In the genomic region with DNA sequence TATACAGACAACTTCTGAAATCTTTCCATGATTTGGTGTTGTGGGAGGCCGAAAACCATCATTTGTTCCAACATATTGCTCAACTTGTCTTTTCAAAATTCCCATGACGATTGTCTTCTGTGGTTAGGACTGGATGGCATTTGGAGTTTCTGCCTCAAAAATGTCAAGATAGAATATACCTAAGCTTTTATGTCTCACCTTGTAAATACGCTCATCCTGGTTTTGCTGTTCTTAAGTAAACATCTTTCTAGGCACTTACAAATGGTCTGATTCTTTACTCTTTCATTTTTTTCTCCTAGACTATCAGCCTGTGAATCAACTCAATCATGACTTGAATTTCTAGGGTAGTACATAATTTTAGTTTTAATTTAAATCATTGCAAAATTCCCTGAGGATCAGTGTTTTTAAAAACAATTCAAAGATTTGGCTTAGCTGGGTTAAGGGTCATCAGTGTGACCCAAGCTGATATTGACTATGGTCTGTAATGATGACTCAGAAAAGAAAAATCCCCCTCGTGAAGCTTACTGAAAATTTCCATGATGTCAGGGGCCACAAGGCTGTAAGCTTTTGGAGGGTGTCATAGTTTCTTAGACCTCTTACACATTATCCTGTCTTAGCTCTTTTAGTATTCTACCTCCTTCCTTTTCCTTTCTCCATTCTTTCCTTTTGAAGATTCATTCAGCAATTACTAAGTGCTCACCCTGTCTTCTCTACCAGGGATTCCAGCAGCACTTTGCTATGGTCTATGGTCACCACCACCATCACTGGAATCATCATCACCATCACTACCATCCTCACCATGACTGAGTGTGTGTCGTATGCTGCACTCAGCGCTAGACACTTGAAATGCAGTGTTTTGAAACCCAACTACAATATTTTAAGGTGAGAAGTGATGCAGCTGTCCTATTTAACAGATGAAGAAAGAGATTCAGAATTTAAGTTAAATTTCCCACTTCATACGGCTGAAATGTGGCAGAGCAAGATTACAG, we compare ENCODE assay signal across 9 cellular contexts.
A peak's percentile ranks its signal among the peaks of the same experiment; 100 is the strongest.
DNase-seq lines count a peak whose midpoint lies in the region; ATAC-seq and TF ChIP-seq lines count a peak whose summit lies in the region.
"Had no signal": no experiment of that assay in that cellular context is flagged by ENCODE, and none has a peak within 500 bp of the region (broad histone marks: within the 10 kb centered on the region; RNA-seq: fewer than 3 reads in every experiment).

No MANE protein-coding gene starts in this region.

- H4K5ac ChIP-seq in mesendoderm (ENCODE audit: low read length), result no peak overlapping the region

- H3K23ac ChIP-seq in mesendoderm (ENCODE audit: low read length), result no peak overlapping the region

- no peak overlapping the region for H3K4me3 ChIP-seq in mesendoderm (ENCODE audit: low read length)

- no peak overlapping the region for H3K56ac ChIP-seq in mesendoderm (ENCODE audit: low read length)

- no peak overlapping the region for H3K4ac ChIP-seq in mesendoderm (ENCODE audit: low read depth, low read length)

- no peaks in the 10 kb centered on the region for H3K36me3 Mint-ChIP-seq in CD14-positive monocyte

- no CpG with 5 or more reads among the region's 7 CpGs for WGBS in mesendoderm (ENCODE audit: extremely low coverage, insufficient coverage, low lambda C conversion rate)

- no peaks in the 10 kb centered on the region for H3K4me1 ChIP-seq in mesendoderm (ENCODE audit: control insufficient read depth, low read depth, low read length)

- H3K18ac ChIP-seq in mesendoderm (ENCODE audit: low read length), result no peak overlapping the region

- H3K27me3 ChIP-seq in mesendoderm (ENCODE audit: insufficient read depth, low read length, poor library complexity), result no peaks in the 10 kb centered on the region

- DNase-seq in amniotic epithelial cell (ENCODE audit: low read depth), result peak; percentile 67
- peak; percentile 65 for DNase-seq in mesendoderm
- no peak for DNase-seq in stimulated activated CD4-positive, alpha-beta T cell treated with anti-CD3 and anti-CD28 coated beads, Interleukin-1b, Interleukin-23, amount 100 ng/mL, for 48 hours
- DNase-seq in CD14-positive monocyte (ENCODE audit: low spot score), result no peak
- no peak for DNase-seq in amygdala (lab: John Stamatoyannopoulos, UW)
- DNase-seq in foreskin melanocyte, result no peak
- DNase-seq: activated gamma-delta T cell treated with Interleukin-2 at 50 U/mL for 16 hours had no signal

- no peak overlapping the region for H3K4me3 Mint-ChIP-seq in CD14-positive monocyte

- peaks cover 0 to 2% (median 0%) of the 10 kb centered on the region in 7 donors for H3K9me3 Mint-ChIP-seq in CD14-positive monocyte

- no peaks in the 10 kb centered on the region for H3K79me1 ChIP-seq in mesendoderm (ENCODE audit: low read length)

- peak; percentile 68 for ATAC-seq in GM18511 (IDR thresholded peaks at IDR 0.05; ENCODE audit: unreplicated experiment)
- ATAC-seq in HG03039 (IDR thresholded peaks at IDR 0.05; ENCODE audit: unreplicated experiment), result peak; percentile 63

- peaks cover 0 to 2% (median 0%) of the 10 kb centered on the region in 3 donors for H3K27me3 Mint-ChIP-seq in CD14-positive monocyte (ENCODE audit: low read depth in 3 of 3)

- H3K79me2 ChIP-seq in mesendoderm (ENCODE audit: control insufficient read depth, insufficient read depth, low read length), result no peaks in the 10 kb centered on the region

- H3K4me2 ChIP-seq in mesendoderm (ENCODE audit: low read length), result no peak overlapping the region

- no peak overlapping the region for H3K9ac ChIP-seq in mesendoderm (ENCODE audit: low read length)

- H3K4me1 Mint-ChIP-seq in CD14-positive monocyte, result no peaks in the 10 kb centered on the region

- intact Hi-C loops in CD14-positive monocyte (cut with micrococcal nuclease), result no loop called here

- no peak overlapping the region for H2BK5ac ChIP-seq in mesendoderm (ENCODE audit: low read length)

- no peak for TF ChIP-seq CTCF in CD14-positive monocyte (IDR thresholded peaks at IDR 0.05)

- H3K27ac Mint-ChIP-seq in CD14-positive monocyte, result no peak overlapping the region

- no peaks in the 10 kb centered on the region for H3K36me3 ChIP-seq in mesendoderm (ENCODE audit: control insufficient read depth, insufficient read depth, low read length)

- H2BK15ac ChIP-seq in mesendoderm (replicated peaks; ENCODE audit: low read depth), result no peak overlapping the region

- H2BK120ac ChIP-seq in mesendoderm (ENCODE audit: low read depth, low read length), result no peak overlapping the region

- no peak overlapping the region for H4K8ac ChIP-seq in mesendoderm (ENCODE audit: low read depth, low read length)

- H3K27ac ChIP-seq in mesendoderm (ENCODE audit: low read depth, low read length), result no peak overlapping the region

- no peak overlapping the region for H2AK5ac ChIP-seq in mesendoderm (ENCODE audit: low read length)

Comparison
In these comparisons a context has a peak if more than half of its experiments do, and no peak if none do; other contexts are left out.
1. DNase-seq: peak in amniotic epithelial cell (single experiment) and mesendoderm (single experiment); none in stimulated activated CD4-positive, alpha-beta T cell treated with anti-CD3 and anti-CD28 coated beads, Interleukin-1b, Interleukin-23, amount 100 ng/mL, for 48 hours (single experiment), CD14-positive monocyte (single experiment), amygdala (0 of 56) and foreskin melanocyte (single experiment).